ENCODE assay signal across 35 cellular contexts in genomic region chr1:179545316-179545715, GRCh38. TPM values are rescaled to one million over a fixed set of nuclear protein-coding genes. Genes with fewer than 3 reads are reported as not detected.
"Had no signal": no experiment of that assay in that cellular context is flagged by ENCODE, and none has a peak within 500 bp of the region (broad histone marks: within the 10 kb centered on the region; RNA-seq: fewer than 3 reads in every experiment).

No MANE protein-coding gene starts in this region.

- ATAC-seq: heart right ventricle; left colon; left ventricle myocardium superior; lower lobe of right lung; sciatic nerve; stimulated activated memory B cell treated with anti-CD40 and anti-IgM and Interleukin-4, amounts not matched to agents 10 μg/mL and 1 μg/mL and 100 μg/mL, for 72 hours; stimulated activated naive CD8-positive, alpha-beta T cell treated with anti-CD3 and anti-CD28 coated beads, Interleukin-15, Interleukin-2, amounts not matched to agents 100 U/mL and 50 U/mL, for 24 hours had no signal

- H3K27me3 ChIP-seq: colonic mucosa, neural progenitor cell, right atrium auricular region, testis, tibial nerve, upper lobe of left lung had no signal

- H3K27ac ChIP-seq: colonic mucosa, esophagus muscularis mucosa, heart right ventricle, lower lobe of right lung, neural progenitor cell, prostate gland, right atrium auricular region, spleen, testis, tibial nerve, upper lobe of left lung had no signal

- H3K4me1 ChIP-seq: colonic mucosa, esophagus muscularis mucosa, lower lobe of right lung, prostate gland, right atrium auricular region, spleen, testis, tibial nerve, upper lobe of left lung had no signal

- H3K4me3 ChIP-seq: colonic mucosa, esophagus muscularis mucosa, heart right ventricle, lower lobe of right lung, neural progenitor cell, prostate gland, right atrium auricular region, spleen, testis, tibial nerve, upper lobe of left lung had no signal

- FAIRE-seq: endothelial cell of umbilical vein, urothelium cell line had no signal

- DNase-seq: colonic mucosa; effector CD8-positive, alpha-beta T cell; foreskin melanocyte; glutamatergic neuron; heart right ventricle; hippocampal formation; immature natural killer cell; islet precursor cell; kidney glomerular epithelial cell; left colon; left ventricle myocardium superior; lower lobe of right lung; spleen; stimulated activated CD4-positive, alpha-beta T cell treated with anti-CD3 and anti-CD28 coated beads, Interleukin-4, amount 100 ng/mL, for 4 hours; stimulated activated naive CD8-positive, alpha-beta T cell treated with anti-CD3 and anti-CD28 coated beads, Interleukin-15, Interleukin-2, amounts not matched to agents 100 U/mL and 50 U/mL, for 24 hours; substantia nigra; testis; upper lobe of left lung had no signal

- H3K36me3 ChIP-seq: colonic mucosa, esophagus muscularis mucosa, heart right ventricle, lower lobe of right lung, neural progenitor cell, prostate gland, right atrium auricular region, spleen, tibial nerve, upper lobe of left lung had no signal

- H3K9me3 ChIP-seq: colonic mucosa, esophagus muscularis mucosa, heart right ventricle, lower lobe of right lung, prostate gland, right atrium auricular region, testis, upper lobe of left lung had no signal

RNA-seq across cellular contexts. Expression of gene NPHS2, which starts 30.4 kb away (rescaled TPM):
- total RNA-seq: chondrocyte; colonic mucosa; endothelial cell of umbilical vein; epithelial cell of proximal tubule; esophagus muscularis mucosa; fibroblast of lung; heart right ventricle; left ventricle myocardium superior; lower lobe of right lung; mesenteric fat pad; mononuclear cell; natural killer cell treated with Interleukin-12 subunit alpha and Interleukin-12 subunit beta and Interleukin-15 and Interleukin-18, amount 100 ng/mL, for 72 hours; osteoblast; prostate gland; right atrium auricular region; sciatic nerve; skeletal muscle tissue; tibial nerve; upper lobe of left lung had no signal
- polyA plus RNA-seq: endothelial cell of umbilical vein, fibroblast of lung, heart right ventricle, immature natural killer cell had no signal

RNA-seq across cellular contexts. Expression of gene TDRD5, which starts 46.3 kb away (rescaled TPM):
- total RNA-seq: chondrocyte; endothelial cell of umbilical vein; fibroblast of lung; left ventricle myocardium superior; natural killer cell treated with Interleukin-12 subunit alpha and Interleukin-12 subunit beta and Interleukin-15 and Interleukin-18, amount 100 ng/mL, for 72 hours; osteoblast; sciatic nerve had no signal
- polyA plus RNA-seq: endothelial cell of umbilical vein, fibroblast of lung, heart right ventricle, immature natural killer cell had no signal
